Comparison of ENCODE assay signal across 1 cellular context in genomic region chr10:114173680-114174461, GRCh38.
TF ChIP-seq lines count a peak whose summit lies in the region.

Gene CCDC186 (minus strand): TSS chr10:114174203. CDS start chr10:114163268, 10,935 bp downstream.

TF ChIP-seq in HepG2, 621 proteins besides CTCF, POLR2A, EP300 and RAD21 (continued from another document and continues in another):
- TF ChIP-seq ZNF687 (CRISPR knock-in tag; IDR thresholded peaks at IDR 0.05): peak; percentile 76
- TF ChIP-seq PHB2 (IDR thresholded peaks at IDR 0.05; ENCODE audit: partially characterized antibody): no peak
- TF ChIP-seq HIC2 (CRISPR knock-in tag; IDR thresholded peaks at IDR 0.05; ENCODE audit: low read depth): 0 out of 2 replicates have a peak, but pooled peaks have one; percentile 35
- no peak for TF ChIP-seq ISX (CRISPR knock-in tag; conservative IDR thresholded peaks at IDR 0.05)
- TF ChIP-seq MEIS2 (CRISPR knock-in tag; IDR thresholded peaks at IDR 0.05): 0 out of 2 replicates have a peak, but pooled peaks have one; percentile 23
- TF ChIP-seq RORA (CRISPR knock-in tag; IDR thresholded peaks at IDR 0.05): no peak
- TF ChIP-seq ZNF674 (CRISPR knock-in tag; IDR thresholded peaks at IDR 0.05; ENCODE audit: low read depth): peak; percentile 77; the same call in 1 of the 2 replicates
- TF ChIP-seq SMARCE1 (IDR thresholded peaks at IDR 0.05; ENCODE audit: borderline replicate concordance): no peak
- 0 out of 2 replicates have a peak, but pooled peaks have one; percentile 33 for TF ChIP-seq ZNF766 (CRISPR knock-in tag; IDR thresholded peaks at IDR 0.05; ENCODE audit: borderline replicate concordance)
- TF ChIP-seq FOSL2 (CRISPR knock-in tag; IDR thresholded peaks at IDR 0.05): peak; percentile 62; the same call in 1 of the 2 replicates
- peak; percentile 61; the same call in 1 of the 2 replicates for TF ChIP-seq IRF2 (CRISPR knock-in tag; IDR thresholded peaks at IDR 0.05)
- TF ChIP-seq ZBTB14 (CRISPR knock-in tag; IDR thresholded peaks at IDR 0.05): no peak; the same call in 1 of the 2 replicates
- no peak for TF ChIP-seq ZBTB1 (CRISPR knock-in tag; IDR thresholded peaks at IDR 0.05; ENCODE audit: borderline replicate concordance)
- TF ChIP-seq ZNF329 (CRISPR knock-in tag; IDR thresholded peaks at IDR 0.05; ENCODE audit: low read depth): 0 out of 2 replicates have a peak, but pooled peaks have one; percentile 65
- TF ChIP-seq RXRA (CRISPR knock-in tag; IDR thresholded peaks at IDR 0.05): peak; percentile 26; the same call in 1 of the 2 replicates
- 0 out of 2 replicates have a peak, but pooled peaks have one; percentile 15 for TF ChIP-seq ZBTB7A (CRISPR knock-in tag; IDR thresholded peaks at IDR 0.05)
- TF ChIP-seq TCF12 (IDR thresholded peaks at IDR 0.05): no peak
- TF ChIP-seq TCF12 (CRISPR knock-in tag; IDR thresholded peaks at IDR 0.05): peak; percentile 69; the same call in 1 of the 2 replicates
- TF ChIP-seq ZNF414 (CRISPR knock-in tag; IDR thresholded peaks at IDR 0.05): peak; percentile 83
- TF ChIP-seq LBX2 (CRISPR knock-in tag; IDR thresholded peaks at IDR 0.05; ENCODE audit: borderline replicate concordance): 0 out of 2 replicates have a peak, but pooled peaks have one; percentile 49
- TF ChIP-seq UBTF (CRISPR knock-in tag; IDR thresholded peaks at IDR 0.05): peak; percentile 71
- peak; percentile 23; the same call in 1 of the 2 replicates for TF ChIP-seq ZFX (CRISPR knock-in tag; IDR thresholded peaks at IDR 0.05; ENCODE audit: low read depth)
- peak; percentile 82 for TF ChIP-seq TBX2 (CRISPR knock-in tag; IDR thresholded peaks at IDR 0.05; ENCODE audit: borderline replicate concordance)
- no peak for TF ChIP-seq ZNF775 (CRISPR knock-in tag; IDR thresholded peaks at IDR 0.05; ENCODE audit: borderline replicate concordance)
- TF ChIP-seq HDAC1 (CRISPR knock-in tag; IDR thresholded peaks at IDR 0.05): peak; percentile 65
- peak; percentile 90 for TF ChIP-seq ZNF747 (CRISPR knock-in tag; IDR thresholded peaks at IDR 0.05; ENCODE audit: borderline replicate concordance)
- no peak; the same call in 1 of the 2 replicates for TF ChIP-seq ZNF33B (CRISPR knock-in tag; IDR thresholded peaks at IDR 0.05)
- 0 out of 2 replicates have a peak, but pooled peaks have one; percentile 53 for TF ChIP-seq ZC3H4 (CRISPR knock-in tag; IDR thresholded peaks at IDR 0.05; ENCODE audit: borderline replicate concordance)
- TF ChIP-seq NR2F6 (IDR thresholded peaks at IDR 0.05): no peak
- TF ChIP-seq NR2F6 (CRISPR knock-in tag; IDR thresholded peaks at IDR 0.05): no peak
- TF ChIP-seq ATAD3A (CRISPR knock-in tag; IDR thresholded peaks at IDR 0.05): no peak
- no peak for TF ChIP-seq ZNF17 (CRISPR knock-in tag; IDR thresholded peaks at IDR 0.05)
- TF ChIP-seq ZNF788 (CRISPR knock-in tag; IDR thresholded peaks at IDR 0.05; ENCODE audit: borderline replicate concordance): peak; percentile 63; the same call in 1 of the 2 replicates
- no peak for TF ChIP-seq MAF1 (CRISPR knock-in tag; IDR thresholded peaks at IDR 0.05; ENCODE audit: borderline replicate concordance)
- no peak for TF ChIP-seq ZBTB39 (CRISPR knock-in tag; IDR thresholded peaks at IDR 0.05)
- 0 out of 2 replicates have a peak, but pooled peaks have one; percentile 32 for TF ChIP-seq ZNF768 (CRISPR knock-in tag; IDR thresholded peaks at IDR 0.05)
- TF ChIP-seq ZNF451 (CRISPR knock-in tag; IDR thresholded peaks at IDR 0.05): no peak
- TF ChIP-seq ADNP (CRISPR knock-in tag; IDR thresholded peaks at IDR 0.05): no peak
- TF ChIP-seq ZNF556 (CRISPR knock-in tag; IDR thresholded peaks at IDR 0.05; ENCODE audit: borderline replicate concordance): no peak
- TF ChIP-seq NFYB (CRISPR knock-in tag; IDR thresholded peaks at IDR 0.05): peak; percentile 91
- no peak for TF ChIP-seq ZNF557 (CRISPR knock-in tag; IDR thresholded peaks at IDR 0.05)
- TF ChIP-seq ZNF670 (CRISPR knock-in tag; IDR thresholded peaks at IDR 0.05; ENCODE audit: borderline replicate concordance): no peak
- TF ChIP-seq NCOA2 (CRISPR knock-in tag; IDR thresholded peaks at IDR 0.05): peak; percentile 26; the same call in 1 of the 2 replicates
- no peak for TF ChIP-seq ELF4 (CRISPR knock-in tag; IDR thresholded peaks at IDR 0.05; ENCODE audit: borderline replicate concordance)
- TF ChIP-seq MBNL3 (CRISPR knock-in tag; conservative IDR thresholded peaks at IDR 0.05): no peak
- TF ChIP-seq CREB1 (IDR thresholded peaks at IDR 0.05): peak; percentile 76
- peak; percentile 86 for TF ChIP-seq CREB1 (CRISPR knock-in tag; IDR thresholded peaks at IDR 0.05)
- TF ChIP-seq BATF2 (CRISPR knock-in tag; IDR thresholded peaks at IDR 0.05): 0 out of 2 replicates have a peak, but pooled peaks have one; percentile 34
- TF ChIP-seq ARID4A (CRISPR knock-in tag; IDR thresholded peaks at IDR 0.05; ENCODE audit: borderline replicate concordance): peak; percentile 94; the same call in 1 of the 2 replicates
